ENCODE assay signal across 1 cellular context in genomic region chr14:102896735-102897134, GRCh38. TPM values are rescaled to one million over a fixed set of nuclear protein-coding genes. Genes with fewer than 3 reads are reported as not detected.
"Had no signal": no experiment of that assay in that cellular context is flagged by ENCODE, and none has a peak within 500 bp of the region (broad histone marks: within the 10 kb centered on the region; RNA-seq: fewer than 3 reads in every experiment).

No MANE protein-coding gene starts in this region.

RNA-seq across cellular contexts. Expression of gene AMN, which starts 25.7 kb away (rescaled TPM):
- total RNA-seq: left ventricle myocardium inferior had no signal
